In the genomic region with DNA sequence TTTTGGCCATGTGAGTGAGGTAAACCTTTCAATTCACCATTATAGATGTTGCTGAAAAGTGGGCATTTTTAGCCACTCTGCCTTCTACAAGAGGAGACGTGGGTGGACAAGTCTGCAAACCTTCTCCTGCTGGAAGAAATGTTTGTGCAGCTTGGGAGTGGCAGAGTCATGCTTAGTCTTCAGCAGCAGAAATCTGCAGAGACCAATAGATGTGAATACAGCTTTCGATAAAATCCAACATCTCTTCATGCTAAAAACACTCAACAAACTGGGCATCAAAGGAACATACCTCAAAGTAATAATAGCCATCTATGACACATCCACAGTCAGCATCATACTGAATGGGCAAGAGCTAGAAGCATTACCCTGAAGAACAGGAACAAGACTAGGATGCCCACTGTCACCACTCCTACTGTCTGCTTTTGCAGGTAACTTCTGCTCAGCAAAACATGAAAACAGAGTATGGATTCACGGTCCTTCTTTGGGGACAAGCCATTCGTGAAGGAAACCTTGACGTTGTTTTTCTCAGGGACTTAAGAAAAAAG, we compare ENCODE assay signal across 14 cellular contexts.
DNase-seq lines count a peak whose midpoint lies in the region; ATAC-seq, FAIRE-seq and TF ChIP-seq lines count a peak whose summit lies in the region.
"Had no signal": no experiment of that assay in that cellular context is flagged by ENCODE, and none has a peak within 500 bp of the region (broad histone marks: within the 10 kb centered on the region; RNA-seq: fewer than 3 reads in every experiment).

No MANE protein-coding gene starts in this region.

- peaks cover 20% of the 10 kb centered on the region for H3K4me1 Mint-ChIP-seq in CD8-positive, alpha-beta T cell (ENCODE audit: low read depth)

- FAIRE-seq in urothelium cell line (lab: Jason Lieb, UNC), result no peak

- no peaks in the 10 kb centered on the region for H3K27me3 ChIP-seq in CD8-positive, alpha-beta T cell (ENCODE audit: insufficient read depth, low read length)

- ATAC-seq in CD8-positive, alpha-beta T cell, result no peak
- ATAC-seq in GM19397 (IDR thresholded peaks at IDR 0.05; ENCODE audit: unreplicated experiment), result peak; percentile 24
- ATAC-seq in HG03108 (IDR thresholded peaks at IDR 0.05; ENCODE audit: unreplicated experiment), result peak; percentile 5
- ATAC-seq: left colon had no signal

- no peak for DNase-seq in CD8-positive, alpha-beta T cell
- DNase-seq in caudate nucleus (lab: John Stamatoyannopoulos, UW) (peak in 6 of 61 donors; percentile 5 to 46 (median 26)), D341Med (ENCODE audit: low spot score) (no peak), NCI-H345 (lab: John Stamatoyannopoulos, UW) (no peak), urothelium cell line (ENCODE audit: low spot score) (no peak), GM10266 (ENCODE audit: extremely low spot score) (no peak)
- DNase-seq: activated B cell treated with CpG ODN at 0.5 μM for 24 hours, GDM1, left colon, NCI-H510A, occipital lobe, SHP77 treated with DMSO at 0.1 percent for 48 hours had no signal

- POLR2A ChIA-PET in CD8-positive, alpha-beta T cell (lab: Charles Lee), result interaction anchor here (2.1 kb wide), 1 partner anchor 20 kb away, joined by 10 read pairs; no protein-coding TSS in a partner anchor

- no peak overlapping the region for H3K4me3 ChIP-seq in CD8-positive, alpha-beta T cell (ENCODE audit: low read depth, low read length)

- CTCF ChIA-PET in CD8-positive, alpha-beta T cell (lab: Charles Lee), result no interaction called here

- H3K9me3 ChIP-seq in CD8-positive, alpha-beta T cell (ENCODE audit: low read length), result no peaks in the 10 kb centered on the region

- H3K36me3 Mint-ChIP-seq in CD8-positive, alpha-beta T cell, result no peaks in the 10 kb centered on the region

- no peaks in the 10 kb centered on the region for H3K9me3 Mint-ChIP-seq in CD8-positive, alpha-beta T cell
- H3K9me3 Mint-ChIP-seq: activated B cell treated with CpG ODN at 0.5 μM for 24 hours had no signal

- H3K4me3 Mint-ChIP-seq in CD8-positive, alpha-beta T cell, result peak overlapping the region; percentile 27
- H3K4me3 Mint-ChIP-seq: activated B cell treated with CpG ODN at 0.5 μM for 24 hours had no signal

- no peak overlapping the region for H3K27ac ChIP-seq in CD8-positive, alpha-beta T cell (ENCODE audit: low read depth, low read length)
- peak overlapping the region; percentile 6 for H3K27ac ChIP-seq in caudate nucleus (ENCODE audit: low read depth, low read length)

- H3K27me3 Mint-ChIP-seq in CD8-positive, alpha-beta T cell (ENCODE audit: low read depth), result peaks cover 27% of the 10 kb centered on the region
- H3K27me3 Mint-ChIP-seq: activated B cell treated with CpG ODN at 0.5 μM for 24 hours had no signal

- no peak for TF ChIP-seq CTCF in CD8-positive, alpha-beta T cell (IDR thresholded peaks at IDR 0.05)
- no peak for TF ChIP-seq CTCF in GM10266 (IDR thresholded peaks at IDR 0.05; ENCODE audit: control insufficient read depth, insufficient read depth, low read depth, missing control alignments)

- peak overlapping the region; percentile 82 for H3K27ac Mint-ChIP-seq in CD8-positive, alpha-beta T cell
- H3K27ac Mint-ChIP-seq: activated B cell treated with CpG ODN at 0.5 μM for 24 hours had no signal

- intact Hi-C loops in CD8-positive, alpha-beta T cell (cut with DNase I, micrococcal nuclease), result loop anchor here (1.0 to 5.0 kb wide), 2 partner anchors 20 to 39 kb away; no protein-coding TSS in a partner anchor

- H3K36me3 ChIP-seq in CD8-positive, alpha-beta T cell (ENCODE audit: insufficient read depth, low read length), result no peaks in the 10 kb centered on the region

- peaks cover 22% of the 10 kb centered on the region for H3K4me1 ChIP-seq in CD8-positive, alpha-beta T cell (ENCODE audit: insufficient read depth, low read length)
